ENCODE assay signal across 8 cellular contexts in genomic region chr16:81004646-81005353, GRCh38. TPM values are rescaled to one million over a fixed set of nuclear protein-coding genes. Genes with fewer than 3 reads are reported as not detected.
A peak's percentile ranks its signal among the peaks of the same experiment; 100 is the strongest.
DNase-seq lines count a peak whose midpoint lies in the region; ATAC-seq, FAIRE-seq and TF ChIP-seq lines count a peak whose summit lies in the region.

No MANE protein-coding gene starts in this region.

- H2AK5ac ChIP-seq in H1 (ENCODE audit: low read depth, low read length) = no peak overlapping the region

- peaks cover 6% of the 10 kb centered on the region; the same call in 1 of the 2 replicates for H3K23me2 ChIP-seq in H1 (ENCODE audit: low read depth, low read length)

- ATAC-seq in natural killer cell (no peak), GM21786 (IDR thresholded peaks at IDR 0.05; ENCODE audit: unreplicated experiment) (no peak), omental fat pad (ENCODE audit: low FRiP score) (no peak)

- H2BK20ac ChIP-seq in H1 (ENCODE audit: low read length) = no peak overlapping the region

- H4K91ac ChIP-seq in H1 (replicated peaks; ENCODE audit: insufficient read length, low read length) = no peak overlapping the region

- no peak for TF ChIP-seq EP300 in H1 (IDR thresholded peaks at IDR 0.05; ENCODE audit: borderline replicate concordance in 1 of 2, low read depth in 2 of 2, low read length in 2 of 2)

- no peaks in the 10 kb centered on the region for H3K27me3 Mint-ChIP-seq in natural killer cell (ENCODE audit: low read depth in 2 of 2)

- H3K23ac ChIP-seq in H1 (ENCODE audit: insufficient read length) = no peak overlapping the region

- H3K27ac Mint-ChIP-seq in natural killer cell = peak overlapping the region; percentile 81 to 99

- no peak overlapping the region for H2AFZ ChIP-seq in SU-DHL-6 (ENCODE audit: low read depth, low read length, severe bottlenecking)
- no peak overlapping the region for H2AFZ ChIP-seq in H1 (ENCODE audit: low read length)

- intact Hi-C loops in natural killer cell (cut with micrococcal nuclease) = loop anchor here (1.0 to 5.0 kb wide), 2 partner anchors 31 to 93 kb away; partner anchors contain the start of genes ATMIN and GCSH

- FAIRE-seq in H1 (lab: Jason Lieb, UNC) = no peak

- H3K4me2 ChIP-seq in SU-DHL-6 (ENCODE audit: low read depth, low read length, poor library complexity, severe bottlenecking) = peak overlapping the region; percentile 85
- peak overlapping the region in 1 of 2 experiments; percentile 61; a peak in 3 of 4 replicates for H3K4me2 ChIP-seq in H1 (ENCODE audit: insufficient read depth in 1 of 2, low read depth in 2 of 2, low read length in 2 of 2)

- POLR2A ChIA-PET in H1 (lab: Charles Lee; ENCODE audit: partially characterized antibody) = interaction anchor here (0.8 to 1.9 kb wide), 3 partner anchors 26 to 73 kb away, joined by 3 to 5 read pairs (median 4); partner anchors contain the start of gene C16orf46

- H3K4me1 ChIP-seq in H1 (replicated peaks in 1 of 4; ENCODE audit: control insufficient read depth in 3 of 4, insufficient read depth in 4 of 4, low read length in 3 of 4) = peaks cover 0 to 9% (median 2%) of the 10 kb centered on the region in 4 experiments; a peak in 2 of 7 replicates

- H3K18ac ChIP-seq in H1 (ENCODE audit: extremely low read depth, low read length) = no peak overlapping the region

- no peak overlapping the region for H2BK15ac ChIP-seq in H1 (ENCODE audit: low read length)

- no peaks in the 10 kb centered on the region for H3K9me2 ChIP-seq in SU-DHL-6 (replicated peaks; ENCODE audit: insufficient read depth, low read length)

- H3K79me1 ChIP-seq in H1 (ENCODE audit: low read depth, low read length) = peaks cover 4% of the 10 kb centered on the region; the same call in 1 of the 2 replicates

- H3K4ac ChIP-seq in H1 (replicated peaks; ENCODE audit: insufficient read length, low read depth, low read length) = no peak overlapping the region

- H3K36me3 Mint-ChIP-seq in natural killer cell = no peaks in the 10 kb centered on the region

- no peaks in the 10 kb centered on the region for H3K27me3 ChIP-seq in SU-DHL-6 (ENCODE audit: low read length)
- no peaks in the 10 kb centered on the region for H3K27me3 ChIP-seq in H1 (replicated peaks in 1 of 4; ENCODE audit: control insufficient read depth in 3 of 4, extremely low read depth in 1 of 4, insufficient read depth in 3 of 4, low read length in 3 of 4)

- no peak overlapping the region for H2BK12ac ChIP-seq in H1 (ENCODE audit: low read depth, low read length)

- no peak overlapping the region for H3K27ac ChIP-seq in SU-DHL-6 (ENCODE audit: low read depth, low read length)
- no peak overlapping the region for H3K27ac ChIP-seq in H1 (ENCODE audit: low read depth, low read length)

- peaks cover 90% of the 10 kb centered on the region for H3K79me2 ChIP-seq in SU-DHL-6 (ENCODE audit: insufficient read depth, low read length)
- H3K79me2 ChIP-seq in H1 (ENCODE audit: control insufficient read depth in 1 of 2, insufficient read depth in 2 of 2, low read length in 2 of 2) = peaks cover 19 to 82% of the 10 kb centered on the region in 2 experiments

- peak; percentile 19 to 51 for DNase-seq in activated CD4-positive, alpha-beta T cell treated with anti-CD3 and anti-CD28 coated beads for 4 hours
- no peak for DNase-seq in activated CD4-positive, alpha-beta T cell treated with anti-CD3 and anti-CD28 coated beads, Interleukin-2, amount 50 U/mL, for 4 hours
- DNase-seq in LHCN-M2 (ENCODE audit: low read depth) (peak; percentile 66), H1 (ENCODE audit: low read depth in 1 of 2, low spot score in 2 of 2) (no peak), natural killer cell (no peak), omental fat pad (ENCODE audit: low spot score) (no peak)

- H3K9me3 Mint-ChIP-seq in natural killer cell = no peaks in the 10 kb centered on the region

- no peak for TF ChIP-seq POLR2A in H1 (IDR thresholded peaks at IDR 0.05; ENCODE audit: control extremely low read depth in 1 of 2, low read depth in 2 of 2, low read length in 2 of 2)

- H4K5ac ChIP-seq in H1 (ENCODE audit: insufficient read length, low read depth, low read length) = no peak overlapping the region

- H3K9ac ChIP-seq in SU-DHL-6 (ENCODE audit: low read length) (peak overlapping the region; percentile 34; the same call in 1 of the 2 replicates), H1 (replicated peaks in 1 of 4; ENCODE audit: extremely low read depth in 1 of 4, low read depth in 3 of 4, low read length in 3 of 4) (no peak overlapping the region)

- H3K4me3 Mint-ChIP-seq in natural killer cell = peak overlapping the region; percentile 90

- H3K56ac ChIP-seq in H1 (replicated peaks; ENCODE audit: insufficient read length, low read depth, low read length) = no peak overlapping the region

- peak in 1 of 2 experiments; percentile 9; a peak in 1 of 4 replicates for TF ChIP-seq RAD21 in H1 (IDR thresholded peaks at IDR 0.05 in 1 of 2, conservative IDR thresholded peaks at IDR 0.05 in 1 of 2; ENCODE audit: low read depth in 2 of 2, low read length in 2 of 2)

- H3F3A ChIP-seq in SU-DHL-6 (ENCODE audit: insufficient read depth) = peaks cover 10% of the 10 kb centered on the region; the same call in 1 of the 2 replicates

- peaks cover 35 to 50% of the 10 kb centered on the region in 2 donors for H3K4me1 Mint-ChIP-seq in natural killer cell

- peak; percentile 67 for TF ChIP-seq CTCF in SU-DHL-6 (IDR thresholded peaks at IDR 0.05; ENCODE audit: insufficient read depth, low read length, poor library complexity, severe bottlenecking)
- peak in 2 of 3 experiments; percentile 15 to 44; a peak in 2 of 4 replicates for TF ChIP-seq CTCF in H1 (IDR thresholded peaks at IDR 0.05; ENCODE audit: control extremely low read depth in 1 of 3, insufficient read depth in 1 of 3, low read depth in 1 of 3, low read length in 3 of 3)
- peak; percentile 91 for TF ChIP-seq CTCF in natural killer cell (IDR thresholded peaks at IDR 0.05)
- peak in 1 of 3 donors; percentile 30 for TF ChIP-seq CTCF in omental fat pad (IDR thresholded peaks at IDR 0.05)

- H3K9me3 ChIP-seq in SU-DHL-6 (ENCODE audit: insufficient read depth, low read length) (no peaks in the 10 kb centered on the region), H1 (ENCODE audit: insufficient read depth in 2 of 2, low read depth in 1 of 2, low read length in 1 of 2) (no peaks in the 10 kb centered on the region)

- H4K20me1 ChIP-seq in SU-DHL-6 (ENCODE audit: low read depth, low read length) = peaks cover 37% of the 10 kb centered on the region
- H4K20me1 ChIP-seq in H1 (replicated peaks in 1 of 2; ENCODE audit: control insufficient read depth in 1 of 2, insufficient read depth in 2 of 2, low read length in 2 of 2) = peaks cover 2 to 11% of the 10 kb centered on the region in 2 experiments

- H2BK5ac ChIP-seq in H1 (ENCODE audit: low read depth, low read length) = no peak overlapping the region

- H3K4me3 ChIP-seq in SU-DHL-6 (ENCODE audit: insufficient read depth, low read length, poor library complexity, severe bottlenecking) = peak overlapping the region; percentile 75
- H3K4me3 ChIP-seq in H1 (ENCODE audit: extremely low read depth in 1 of 4, insufficient read depth in 2 of 4, low read depth in 3 of 4, low read length in 4 of 4) = peak overlapping the region in 1 of 4 experiments; percentile 13; a peak in 1 of 8 replicates

- CTCF ChIA-PET in H1 (lab: Charles Lee; ENCODE audit: partially characterized antibody) = interaction anchor here (0.5 to 7.1 kb wide), 28 partner anchors 10 to 1462 kb away, joined by 3 to 83 read pairs (median 3); partner anchors contain the start of gene C16orf46

- H4K8ac ChIP-seq in H1 (ENCODE audit: extremely low read depth, insufficient read depth, low read length) = no peak overlapping the region

- no peaks in the 10 kb centered on the region for H3K36me3 ChIP-seq in SU-DHL-6 (ENCODE audit: low read length)
- H3K36me3 ChIP-seq in H1 (ENCODE audit: control insufficient read depth in 2 of 4, insufficient read depth in 4 of 4, low read length in 3 of 4) = 0 out of 8 replicates have a peak, but pooled peaks cover 0 to 3% (median 0%) of the 10 kb centered on the region in 4 experiments

- WGBS in H1 (ENCODE audit: extremely low coverage in 1 of 2, insufficient coverage in 1 of 2, insufficient read length in 1 of 2, insufficient replicate concordance in 2 of 2, low coverage in 1 of 2, low lambda C conversion rate in 2 of 2, missing lambda C conversion rate in 1 of 2), 2 experiments = 71% methylated on average over 14 of the region's 14 CpGs; no CpG with 5 or more reads in 1 of the 2 experiments

- no peak overlapping the region for H2BK120ac ChIP-seq in H1 (replicated peaks; ENCODE audit: low read depth, low read length)

- H3K14ac ChIP-seq in H1 (ENCODE audit: insufficient read length) = no peak overlapping the region

RNA-seq across cellular contexts. Expression of gene CMC2, which starts 1.9 kb away (rescaled TPM):
- 73.2 and 80.8 TPM in 2 replicates for total RNA-seq in LHCN-M2 (2014; rRNA removed)
- polyA plus RNA-seq in LHCN-M2 (2012) = 138 TPM
- total RNA-seq in H1 (2021; fragmentation: NEBNext Ultra II Directional; extraction: Animal tissue kit (Norgen Biotek cat#: 25700)) = 66.6 and 69.3 TPM in 2 replicates
- polyA plus RNA-seq in H1 (2011; rRNA removed) = 98.1 and 116 TPM in 2 replicates
- 133 TPM for polyA plus RNA-seq in H1 (2011; cell fraction: cytosol; rRNA removed)
- 37.5 TPM for polyA plus RNA-seq in H1 (2011; cell fraction: nucleus; rRNA removed)
- 69.3 to 107 TPM (median 98.3 TPM) in 4 replicates for polyA plus RNA-seq in H1 (2012, experiment 1 of 2)
- 191 TPM for polyA plus RNA-seq in H1 (2012, experiment 2 of 2)
- polyA plus RNA-seq in H1 (2013, experiment 1 of 2) = 121 TPM
- 125 TPM for polyA plus RNA-seq in H1 (2013, experiment 2 of 2)
- 14.3 and 27.9 TPM in 2 replicates for polyA minus RNA-seq in H1 (2011; rRNA and poly(A)+ RNA removed)
- polyA minus RNA-seq in H1 (2011; cell fraction: cytosol; rRNA and poly(A)+ RNA removed) = 23.6 TPM
- 51.5 TPM for polyA minus RNA-seq in H1 (2011; cell fraction: nucleus; rRNA and poly(A)+ RNA removed)
- total RNA-seq in natural killer cell = 10 to 100 TPM; 52.3 to 63.5 (median 63.2) TPM
- total RNA-seq in omental fat pad = 10 to 100 TPM; 32.9 to 43.5 (median 34.0) TPM

RNA-seq across cellular contexts. Expression of gene CENPN, which starts 2.2 kb away (rescaled TPM):
- total RNA-seq in LHCN-M2 (2014; rRNA removed) (64.8 and 73.5 TPM in 2 replicates), natural killer cell (10 to 100 TPM in 1 of 3 donors, 1 to 10 TPM in 2; 6.6 to 11.6 (median 9.0) TPM), omental fat pad (10 to 100 TPM in 1 of 4 donors, 1 to 10 TPM in 3; 4.5 to 12.0 (median 8.4) TPM)
- polyA plus RNA-seq in LHCN-M2 (2012) = 51.0 TPM
- total RNA-seq in H1 (2021; fragmentation: NEBNext Ultra II Directional; extraction: Animal tissue kit (Norgen Biotek cat#: 25700)) = 57.2 and 67.0 TPM in 2 replicates
- polyA plus RNA-seq in H1 (2011; rRNA removed) = 28.2 and 32.8 TPM in 2 replicates
- polyA plus RNA-seq in H1 (2011; cell fraction: cytosol; rRNA removed) = 74.7 TPM
- 15.3 TPM for polyA plus RNA-seq in H1 (2011; cell fraction: nucleus; rRNA removed)
- 59.6 to 184 TPM (median 80.6 TPM) in 4 replicates for polyA plus RNA-seq in H1 (2012, experiment 1 of 2)
- polyA plus RNA-seq in H1 (2012, experiment 2 of 2) = 19.5 TPM
- polyA plus RNA-seq in H1 (2013, experiment 1 of 2) = 46.5 TPM
- polyA plus RNA-seq in H1 (2013, experiment 2 of 2) = 42.9 TPM
- polyA minus RNA-seq in H1 (2011; rRNA and poly(A)+ RNA removed) = 29.8 and 37.1 TPM in 2 replicates
- 39.6 TPM for polyA minus RNA-seq in H1 (2011; cell fraction: cytosol; rRNA and poly(A)+ RNA removed)
- polyA minus RNA-seq in H1 (2011; cell fraction: nucleus; rRNA and poly(A)+ RNA removed) = 36.7 TPM

RNA-seq across cellular contexts. Expression of gene ATMIN, which starts 30.8 kb away (rescaled TPM):
- total RNA-seq in LHCN-M2 (2014; rRNA removed) (36.7 and 41.5 TPM in 2 replicates), natural killer cell (10 to 100 TPM; 35.3 to 51.8 (median 39.9) TPM), omental fat pad (10 to 100 TPM; 34.5 to 45.6 (median 37.5) TPM)
- 11.9 TPM for polyA plus RNA-seq in LHCN-M2 (2012)
- 55.9 and 59.8 TPM in 2 replicates for total RNA-seq in H1 (2021; fragmentation: NEBNext Ultra II Directional; extraction: Animal tissue kit (Norgen Biotek cat#: 25700))
- polyA plus RNA-seq in H1 (2011; rRNA removed) = 20.2 and 34.8 TPM in 2 replicates
- polyA plus RNA-seq in H1 (2011; cell fraction: cytosol; rRNA removed) = 25.3 TPM
- polyA plus RNA-seq in H1 (2011; cell fraction: nucleus; rRNA removed) = 18.3 TPM
- polyA plus RNA-seq in H1 (2012, experiment 1 of 2) = 27.0 to 40.7 TPM (median 34.3 TPM) in 4 replicates
- polyA plus RNA-seq in H1 (2012, experiment 2 of 2) = 5.1 TPM
- polyA plus RNA-seq in H1 (2013, experiment 1 of 2) = 37.1 TPM
- polyA plus RNA-seq in H1 (2013, experiment 2 of 2) = 40.4 TPM
- polyA minus RNA-seq in H1 (2011; rRNA and poly(A)+ RNA removed) = 53.9 and 72.4 TPM in 2 replicates
- 26.3 TPM for polyA minus RNA-seq in H1 (2011; cell fraction: cytosol; rRNA and poly(A)+ RNA removed)
- 57.4 TPM for polyA minus RNA-seq in H1 (2011; cell fraction: nucleus; rRNA and poly(A)+ RNA removed)

Comparison
In these comparisons a context has a peak if more than half of its experiments do, and no peak if none do; other contexts are left out.
1. DNase-seq: peak in activated CD4-positive, alpha-beta T cell treated with anti-CD3 and anti-CD28 coated beads for 4 hours (2 of 2) and LHCN-M2 (single experiment); none in activated CD4-positive, alpha-beta T cell treated with anti-CD3 and anti-CD28 coated beads, Interleukin-2, amount 50 U/mL, for 4 hours (0 of 2), H1 (0 of 2), natural killer cell (single experiment) and omental fat pad (single experiment).